ENCODE assay signal across 8 cellular contexts in the genomic region with DNA sequence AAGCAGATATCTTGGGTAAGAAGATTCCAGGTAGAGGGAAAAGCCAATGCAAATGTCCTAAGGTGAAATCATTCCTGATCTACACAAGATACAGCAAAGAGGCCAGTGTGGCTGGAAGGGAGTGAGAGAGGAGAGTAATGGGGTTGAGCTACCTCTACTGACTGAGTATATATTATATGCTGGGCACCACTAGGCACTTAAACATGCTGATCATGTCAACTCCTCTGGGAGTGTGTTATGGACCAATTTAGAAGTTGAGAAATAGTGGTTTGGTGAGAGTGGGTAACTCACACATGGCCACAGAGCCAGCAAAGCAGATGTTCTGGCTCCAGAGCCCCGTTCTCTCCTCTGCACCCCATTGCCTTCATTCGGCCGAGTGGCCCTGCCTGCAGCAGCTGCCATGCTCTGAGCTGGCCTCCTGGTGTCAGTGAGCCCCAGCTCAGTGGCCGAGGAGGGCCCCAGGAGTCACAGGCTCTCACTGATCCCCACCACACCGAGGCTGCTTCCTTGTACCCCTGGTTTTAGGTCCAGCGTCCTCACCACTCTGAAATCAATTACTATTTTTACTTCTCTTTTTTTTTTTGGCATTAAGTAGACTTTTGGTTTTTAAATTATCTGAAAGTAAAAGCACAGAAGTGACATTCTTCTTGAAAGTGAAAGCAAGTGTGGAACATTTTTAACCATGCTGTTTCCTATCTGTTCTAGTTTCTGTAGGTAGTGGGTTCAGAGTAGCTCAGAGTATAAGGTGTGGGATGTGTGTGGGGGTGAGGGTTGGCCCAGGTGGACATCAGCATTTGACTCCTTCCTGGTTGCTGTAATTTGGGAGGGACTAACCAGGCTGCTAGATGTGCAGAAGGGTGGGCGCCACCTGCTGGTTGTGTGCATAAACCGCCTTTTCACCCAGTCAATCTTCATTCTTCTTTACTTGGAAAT. TPM values are rescaled to one million over a fixed set of nuclear protein-coding genes. Genes with fewer than 3 reads are reported as not detected.
DNase-seq lines count a peak whose midpoint lies in the region; ATAC-seq and TF ChIP-seq lines count a peak whose summit lies in the region.

No MANE protein-coding gene starts in this region.

- no peaks in the 10 kb centered on the region for H3K36me3 ChIP-seq in smooth muscle cell (ENCODE audit: low read depth)

- H3K9me3 ChIP-seq in right cardiac atrium (ENCODE audit: control insufficient read depth, low read length) = no peaks in the 10 kb centered on the region
- no peaks in the 10 kb centered on the region for H3K9me3 ChIP-seq in smooth muscle cell (replicated peaks; ENCODE audit: low read depth)

- H3K4me1 ChIP-seq in right cardiac atrium (ENCODE audit: control insufficient read depth, insufficient read depth, low read length) (no peaks in the 10 kb centered on the region), smooth muscle cell (ENCODE audit: low read depth) (no peaks in the 10 kb centered on the region)

- H3K27me3 ChIP-seq in right cardiac atrium (ENCODE audit: control insufficient read depth, insufficient read depth) = no peaks in the 10 kb centered on the region
- no peaks in the 10 kb centered on the region for H3K27me3 ChIP-seq in smooth muscle cell (ENCODE audit: low read depth)

- H3K4me3 ChIP-seq in right cardiac atrium (ENCODE audit: low read length) (no peak overlapping the region), smooth muscle cell (no peak overlapping the region)

- intact Hi-C loops in right cardiac atrium (cut with DNase I) = loop anchor here (5.0 kb wide), 3 partner anchors 273 to 408 kb away; no protein-coding TSS in a partner anchor

- no peak overlapping the region for H3K9ac ChIP-seq in smooth muscle cell (ENCODE audit: low read depth)

- 37% methylated on average over 8 of the region's 8 CpGs for WGBS in right cardiac atrium
- WGBS in smooth muscle cell (ENCODE audit: low lambda C conversion rate) = 49% methylated on average over 8 of the region's 8 CpGs

- H2AFZ ChIP-seq in smooth muscle cell (ENCODE audit: low read depth) = no peak overlapping the region

- no peaks in the 10 kb centered on the region for H3F3A ChIP-seq in smooth muscle cell (ENCODE audit: low read depth)

- no peaks in the 10 kb centered on the region for H3K36me3 Mint-ChIP-seq in activated naive CD4-positive, alpha-beta T cell treated with anti-CD3 and anti-CD28 coated beads, Interleukin-2, amount 50 U/mL, for 72 hours

- H3K79me2 ChIP-seq in smooth muscle cell (ENCODE audit: low read depth) = no peaks in the 10 kb centered on the region

- peak overlapping the region; percentile 73 to 79 for H3K27ac Mint-ChIP-seq in activated naive CD4-positive, alpha-beta T cell treated with anti-CD3 and anti-CD28 coated beads, Interleukin-2, amount 50 U/mL, for 72 hours

- no peak overlapping the region for H3K27ac ChIP-seq in right cardiac atrium (ENCODE audit: low read length)
- H3K27ac ChIP-seq in smooth muscle cell (ENCODE audit: low read depth) = no peak overlapping the region

- peak; percentile 81 for ATAC-seq in GM19468 (IDR thresholded peaks at IDR 0.05; ENCODE audit: extremely low read depth, unreplicated experiment)
- ATAC-seq in HG03575 (IDR thresholded peaks at IDR 0.05; ENCODE audit: extremely low read depth, insufficient number of reproducible peaks, low FRiP score, unreplicated experiment) = peak; percentile 83
- peak; percentile 81 for ATAC-seq in SK-N-SH treated with all-trans-retinoic acid at 6 μM for 48 hours
- peak; percentile 92 to 93 for ATAC-seq in activated naive CD4-positive, alpha-beta T cell treated with anti-CD3 and anti-CD28 coated beads, Interleukin-2, amount 50 U/mL, for 72 hours
- peak; percentile 68 to 81 for ATAC-seq in right cardiac atrium

- H4K20me1 ChIP-seq in smooth muscle cell (ENCODE audit: low read depth) = no peaks in the 10 kb centered on the region

- no peak overlapping the region for H3K4me2 ChIP-seq in smooth muscle cell

- peak; percentile 81 for DNase-seq in Daoy (ENCODE audit: low read depth)
- peak; percentile 73 to 74 for DNase-seq in activated naive CD4-positive, alpha-beta T cell treated with anti-CD3 and anti-CD28 coated beads, Interleukin-2, amount 50 U/mL, for 72 hours (ENCODE audit: low spot score in 2 of 2)
- peak; percentile 70 to 86 (median 85) for DNase-seq in right cardiac atrium
- no peak for DNase-seq in smooth muscle cell (lab: John Stamatoyannopoulos, UW; ENCODE audit: unreplicated experiment)
- DNase-seq in islet precursor cell = no peak

- peak; percentile 33 for TF ChIP-seq CTCF in smooth muscle cell (IDR thresholded peaks at IDR 0.05; ENCODE audit: borderline replicate concordance, insufficient read depth, poor library complexity, severe bottlenecking)

- no peaks in the 10 kb centered on the region for H3K9me3 Mint-ChIP-seq in activated naive CD4-positive, alpha-beta T cell treated with anti-CD3 and anti-CD28 coated beads, Interleukin-2, amount 50 U/mL, for 72 hours

TF ChIP-seq in SK-N-SH treated with all-trans-retinoic acid at 6 μM for 48 hours, 23 proteins besides CTCF, POLR2A, EP300 and RAD21 (continues in another document):
- TF ChIP-seq ISL1 (CRISPR knock-in tag; IDR thresholded peaks at IDR 0.05) = no peak
- no peak for TF ChIP-seq ZNF8 (CRISPR knock-in tag; IDR thresholded peaks at IDR 0.05)
- no peak for TF ChIP-seq ZNF70 (CRISPR knock-in tag; IDR thresholded peaks at IDR 0.05)
- TF ChIP-seq OSR1 (CRISPR knock-in tag; IDR thresholded peaks at IDR 0.05) = no peak
- TF ChIP-seq GLIS3 (CRISPR knock-in tag; IDR thresholded peaks at IDR 0.05) = no peak
- TF ChIP-seq PPARA (CRISPR knock-in tag; IDR thresholded peaks at IDR 0.05; ENCODE audit: borderline replicate concordance) = no peak
- no peak for TF ChIP-seq CREB5 (CRISPR knock-in tag; IDR thresholded peaks at IDR 0.05; ENCODE audit: low read depth)
- no peak for TF ChIP-seq ZFP30 (CRISPR knock-in tag; IDR thresholded peaks at IDR 0.05)
- TF ChIP-seq ZNF565 (CRISPR knock-in tag; conservative IDR thresholded peaks at IDR 0.05; ENCODE audit: low read depth) = no peak
- no peak for TF ChIP-seq TCF4 (CRISPR knock-in tag; IDR thresholded peaks at IDR 0.05; ENCODE audit: borderline replicate concordance)
- TF ChIP-seq ZFP3 (CRISPR knock-in tag; IDR thresholded peaks at IDR 0.05) = no peak
- TF ChIP-seq CSRNP3 (CRISPR knock-in tag; IDR thresholded peaks at IDR 0.05) = no peak
- TF ChIP-seq, protein P1, sequence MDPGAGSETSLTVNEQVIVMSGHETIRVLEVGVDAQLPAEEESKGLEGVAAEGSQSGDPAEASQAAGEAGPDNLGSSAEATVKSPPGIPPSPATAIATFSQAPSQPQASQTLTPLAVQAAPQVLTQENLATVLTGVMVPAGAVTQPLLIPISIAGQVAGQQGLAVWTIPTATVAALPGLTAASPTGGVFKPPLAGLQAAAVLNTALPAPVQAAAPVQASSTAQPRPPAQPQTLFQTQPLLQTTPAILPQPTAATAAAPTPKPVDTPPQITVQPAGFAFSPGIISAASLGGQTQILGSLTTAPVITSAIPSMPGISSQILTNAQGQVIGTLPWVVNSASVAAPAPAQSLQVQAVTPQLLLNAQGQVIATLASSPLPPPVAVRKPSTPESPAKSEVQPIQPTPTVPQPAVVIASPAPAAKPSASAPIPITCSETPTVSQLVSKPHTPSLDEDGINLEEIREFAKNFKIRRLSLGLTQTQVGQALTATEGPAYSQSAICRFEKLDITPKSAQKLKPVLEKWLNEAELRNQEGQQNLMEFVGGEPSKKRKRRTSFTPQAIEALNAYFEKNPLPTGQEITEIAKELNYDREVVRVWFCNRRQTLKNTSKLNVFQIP (CRISPR knock-in tag; IDR thresholded peaks at IDR 0.05; ENCODE audit: borderline replicate concordance, low read depth) = no peak
- TF ChIP-seq BACH2 (CRISPR knock-in tag; IDR thresholded peaks at IDR 0.05; ENCODE audit: borderline replicate concordance) = no peak
- no peak for TF ChIP-seq CSDC2 (CRISPR knock-in tag; IDR thresholded peaks at IDR 0.05)

RNA-seq across cellular contexts. Expression of gene CRNN, which starts 45.8 kb away (rescaled TPM):
- not detected in 2 replicates for total RNA-seq in Daoy (2014; rRNA removed; shearing (Covaris generic))
- total RNA-seq in activated naive CD4-positive, alpha-beta T cell treated with anti-CD3 and anti-CD28 coated beads, Interleukin-2, amount 50 U/mL, for 72 hours = not detected
- total RNA-seq in right cardiac atrium (not detected), smooth muscle cell (not detected in 2 replicates)
- polyA plus RNA-seq in right cardiac atrium (0.14 TPM), smooth muscle cell (not detected in 2 replicates)

RNA-seq across cellular contexts. Expression of gene LCE5A, which starts 50.7 kb away (rescaled TPM):
- total RNA-seq in Daoy (2014; rRNA removed; shearing (Covaris generic)) = not detected in 2 replicates
- total RNA-seq in activated naive CD4-positive, alpha-beta T cell treated with anti-CD3 and anti-CD28 coated beads, Interleukin-2, amount 50 U/mL, for 72 hours = not detected
- total RNA-seq in right cardiac atrium (not detected), smooth muscle cell (not detected in 2 replicates)
- polyA plus RNA-seq in right cardiac atrium (not detected), smooth muscle cell (not detected in 2 replicates)

RNA-seq across cellular contexts. Expression of gene CRCT1, which starts 54.4 kb away (rescaled TPM):
- total RNA-seq in Daoy (2014; rRNA removed; shearing (Covaris generic)) = not detected in 2 replicates
- not detected for total RNA-seq in activated naive CD4-positive, alpha-beta T cell treated with anti-CD3 and anti-CD28 coated beads, Interleukin-2, amount 50 U/mL, for 72 hours
- total RNA-seq in right cardiac atrium (not detected), smooth muscle cell (not detected in 2 replicates)
- polyA plus RNA-seq in right cardiac atrium (not detected), smooth muscle cell (not detected in 2 replicates)

Comparison
In these comparisons a context has a peak if more than half of its experiments do, and no peak if none do; other contexts are left out.
1. DNase-seq: peak in Daoy (single experiment), activated naive CD4-positive, alpha-beta T cell treated with anti-CD3 and anti-CD28 coated beads, Interleukin-2, amount 50 U/mL, for 72 hours (2 of 2) and right cardiac atrium (3 of 3); none in smooth muscle cell (single experiment) and islet precursor cell (single experiment).
2. Peak in every context shown above with its lines, with median percentiles within 50 percentile points of each other: ATAC-seq.